In genomic region chr1:144923640-144924039, GRCh38 we compare ENCODE assay signal across 6 cellular contexts.
DNase-seq lines count a peak whose midpoint lies in the region; ATAC-seq, FAIRE-seq and TF ChIP-seq lines count a peak whose summit lies in the region.
"Not testable (repeated sequence)": the region's sequence is repeated elsewhere in the genome, so short reads cannot be mapped to it uniquely, and the experiment has no call there.

No MANE protein-coding gene starts in this region.

- not testable (repeated sequence) for TF ChIP-seq POLR2A in endothelial cell of umbilical vein (IDR thresholded peaks at IDR 0.05; ENCODE audit: low read depth, low read length)

- H3K4me2 ChIP-seq in endothelial cell of umbilical vein (ENCODE audit: insufficient read depth, low read length), result not testable (repeated sequence)

- H3K36me3 ChIP-seq in Panc1 (ENCODE audit: control insufficient read depth, insufficient read depth, low read length); endothelial cell of umbilical vein (ENCODE audit: control insufficient read depth in 2 of 2, extremely low read depth in 1 of 2, insufficient read depth in 2 of 2, low read length in 2 of 2); lower lobe of right lung: not testable (repeated sequence)

- H3K27me3 ChIP-seq in Panc1 (ENCODE audit: control insufficient read depth, insufficient read depth, low read length); endothelial cell of umbilical vein (ENCODE audit: control insufficient read depth in 2 of 2, insufficient read depth in 2 of 2, low read length in 2 of 2); lower lobe of right lung (ENCODE audit: low read depth): not testable (repeated sequence)

- POLR2A ChIA-PET in Panc1 (lab: Charles Lee); endothelial cell of umbilical vein (lab: Charles Lee): not testable (repeated sequence)

- not testable (repeated sequence) for H4K20me1 ChIP-seq in endothelial cell of umbilical vein (replicated peaks; ENCODE audit: control insufficient read depth, extremely low read depth, insufficient read depth, low read length)

- TF ChIP-seq CTCF in Panc1 (IDR thresholded peaks at IDR 0.05); endothelial cell of umbilical vein (IDR thresholded peaks at IDR 0.05; ENCODE audit: extremely low read depth in 1 of 2, insufficient read depth in 1 of 2, low read depth in 1 of 2, low read length in 2 of 2); lower lobe of right lung (IDR thresholded peaks at IDR 0.05): not testable (repeated sequence)

- in situ Hi-C loops in Panc1 (cut with HindIII; ENCODE audit: low pct_unique_long_range_greater_than_20kb, low sequenced_read_pairs), result not testable (repeated sequence)

- not testable (repeated sequence) for H2AFZ ChIP-seq in endothelial cell of umbilical vein (ENCODE audit: low read depth, low read length)

- H3K4me1 ChIP-seq in Panc1 (ENCODE audit: control insufficient read depth, insufficient read depth, low read length); endothelial cell of umbilical vein (ENCODE audit: control insufficient read depth, extremely low read depth, insufficient read depth, low read length); lower lobe of right lung: not testable (repeated sequence)

- DNase-seq in Panc1 (ENCODE audit: low read depth, low spot score); endothelial cell of umbilical vein (ENCODE audit: low read depth, low spot score); Right ventricle myocardium superior; left ventricle myocardium superior; lower lobe of right lung; sciatic nerve (ENCODE audit: low spot score): not testable (repeated sequence)

- CTCF ChIA-PET in Panc1 (lab: Charles Lee); endothelial cell of umbilical vein (lab: Charles Lee): not testable (repeated sequence)

- peak; percentile 53; the same call in 1 of the 2 replicates for ATAC-seq in Panc1
- peak; percentile 75 for ATAC-seq in Right ventricle myocardium superior (ENCODE audit: poor library complexity)
- peak; percentile 77 for ATAC-seq in left ventricle myocardium superior
- peak; percentile 52 to 61 for ATAC-seq in lower lobe of right lung
- peak; percentile 77 for ATAC-seq in sciatic nerve

- not testable (repeated sequence) for H3K4me3 ChIP-seq in Panc1 (ENCODE audit: low read depth in 2 of 2, low read length in 2 of 2); endothelial cell of umbilical vein (replicated peaks in 1 of 3; ENCODE audit: insufficient read depth in 1 of 3, low read depth in 1 of 3, low read length in 3 of 3); lower lobe of right lung

- not testable (repeated sequence) for H3K27ac ChIP-seq in Panc1 (ENCODE audit: low read length); lower lobe of right lung
- H3K27ac ChIP-seq in endothelial cell of umbilical vein (ENCODE audit: insufficient read depth, low read depth, low read length), result peak overlapping the region; percentile 60

- not testable (repeated sequence) for FAIRE-seq in endothelial cell of umbilical vein (lab: Jason Lieb, UNC)

- not testable (repeated sequence) for H3K9me1 ChIP-seq in endothelial cell of umbilical vein (replicated peaks; ENCODE audit: control insufficient read depth, extremely low read depth, insufficient read depth, low read length)

- not testable (repeated sequence) for H3K79me2 ChIP-seq in endothelial cell of umbilical vein (ENCODE audit: control insufficient read depth, insufficient read depth, low read length)

- TSS peak; percentile 57 for BruUV-seq in Panc1 (replicated peaks; lab: Mats Ljungman, UMichigan)
- not testable (repeated sequence) for BruUV-seq in endothelial cell of umbilical vein (replicated peaks; lab: Mats Ljungman, UMichigan)

- H3K9ac ChIP-seq in endothelial cell of umbilical vein (replicated peaks; ENCODE audit: extremely low read depth, insufficient read depth, low read length), result not testable (repeated sequence)

- not testable (repeated sequence) for H3K9me3 ChIP-seq in Panc1 (ENCODE audit: control insufficient read depth, insufficient read depth, low read depth, low read length); endothelial cell of umbilical vein (replicated peaks; ENCODE audit: control insufficient read depth, insufficient read depth, low read length); lower lobe of right lung

- dilution Hi-C loops in endothelial cell of umbilical vein (cut with MboI; ENCODE audit: extremely low pct_ligation_motif_present, low sequenced_read_pairs), result not testable (repeated sequence)

- intact Hi-C loops in Panc1 (cut with micrococcal nuclease; ENCODE audit: unreplicated experiment); endothelial cell of umbilical vein (cut with micrococcal nuclease); Right ventricle myocardium superior (cut with DNase I); left ventricle myocardium superior (cut with micrococcal nuclease); lower lobe of right lung (cut with DNase I); sciatic nerve (cut with DNase I): not testable (repeated sequence)
